Comparison of ENCODE assay signal across 9 cellular contexts in the genomic region with DNA sequence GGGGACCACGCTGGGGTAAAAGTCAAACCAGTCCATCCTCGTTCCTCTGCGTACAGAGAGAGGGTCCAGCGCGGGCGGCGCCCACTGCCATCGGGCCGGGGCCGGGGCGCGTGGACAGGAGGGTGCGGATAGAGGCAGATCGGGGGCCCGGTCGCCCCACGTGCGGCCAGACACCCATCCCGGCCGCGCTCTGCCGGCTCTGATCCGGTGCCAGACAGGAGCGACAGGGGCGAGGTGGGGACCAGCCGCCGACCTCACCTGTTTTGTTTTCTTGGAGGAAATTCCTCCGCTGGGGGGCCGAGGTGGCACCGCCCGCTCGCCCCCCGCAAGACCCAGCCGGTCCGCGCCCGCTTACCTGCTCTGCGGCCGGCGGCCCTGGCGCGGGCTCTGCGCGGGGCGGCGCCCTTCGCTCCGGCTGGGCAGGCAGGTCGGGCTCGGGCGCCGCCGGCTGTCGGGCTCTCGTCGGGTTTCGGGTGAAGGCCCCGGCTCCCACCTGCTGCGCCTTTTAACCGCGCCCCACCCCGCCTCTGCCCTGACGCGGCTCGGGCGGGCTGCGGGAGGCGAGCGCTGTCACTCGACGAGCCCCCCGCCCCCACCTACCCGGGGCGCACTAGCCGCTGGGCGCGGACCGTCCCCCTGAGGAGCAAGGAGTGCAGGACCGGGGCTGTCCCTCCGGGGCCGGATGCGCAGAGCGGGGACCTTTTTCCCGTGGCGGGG. TPM values are rescaled to one million over a fixed set of nuclear protein-coding genes. Genes with fewer than 3 reads are reported as not detected.
DNase-seq lines count a peak whose midpoint lies in the region; ATAC-seq lines count a peak whose summit lies in the region.
"Had no signal": no experiment of that assay in that cellular context is flagged by ENCODE, and none has a peak within 500 bp of the region (broad histone marks: within the 10 kb centered on the region; RNA-seq: fewer than 3 reads in every experiment).

TSS of gene GJB6 (minus strand) at position 481 of the 717 bp plus-strand sequence. CDS start 8,839 bp downstream, outside the sequence.

- peaks cover 37% of the 10 kb centered on the region for H3K27me3 ChIP-seq in iPS DF 6.9 (ENCODE audit: control insufficient read depth, insufficient read depth, low read length)

- H3K9me3 ChIP-seq in iPS DF 6.9 (ENCODE audit: control insufficient read depth, insufficient read depth, low read length): no peaks in the 10 kb centered on the region

- no peak within 1 kb of the TSS for H3K27ac Mint-ChIP-seq in activated T-helper 1 cell treated with anti-CD3 and anti-CD28 coated beads, Interleukin-12 subunit alpha, Interleukin-12 subunit beta, Interleukin-2, Interleukin-4 antibody, amounts not matched to agents 30 ng/mL and 10 ng/mL and 1 ng/mL, durations not matched to agents 14 hours and 24 hours and 36 hours

- H3K9me3 Mint-ChIP-seq in activated T-helper 1 cell treated with anti-CD3 and anti-CD28 coated beads, Interleukin-12 subunit alpha, Interleukin-12 subunit beta, Interleukin-2, Interleukin-4 antibody, amounts not matched to agents 30 ng/mL and 10 ng/mL and 1 ng/mL, durations not matched to agents 14 hours and 24 hours and 36 hours: no peaks in the 10 kb centered on the region

- H3K27me3 Mint-ChIP-seq in activated T-helper 1 cell treated with anti-CD3 and anti-CD28 coated beads, Interleukin-12 subunit alpha, Interleukin-12 subunit beta, Interleukin-2, Interleukin-4 antibody, amounts not matched to agents 30 ng/mL and 10 ng/mL and 1 ng/mL, durations not matched to agents 14 hours and 24 hours and 36 hours (ENCODE audit: insufficient read depth): peaks cover 46% of the 10 kb centered on the region

- peaks cover 5% of the 10 kb centered on the region for H3K36me3 Mint-ChIP-seq in activated T-helper 1 cell treated with anti-CD3 and anti-CD28 coated beads, Interleukin-12 subunit alpha, Interleukin-12 subunit beta, Interleukin-2, Interleukin-4 antibody, amounts not matched to agents 30 ng/mL and 10 ng/mL and 1 ng/mL, durations not matched to agents 14 hours and 24 hours and 36 hours (ENCODE audit: low read depth)

- no peak within 1 kb of the TSS for H3K27ac ChIP-seq in iPS DF 6.9 (ENCODE audit: low read length)

- H3K4me1 ChIP-seq in iPS DF 6.9 (ENCODE audit: control insufficient read depth, insufficient read depth, low read length): peaks cover 2% of the 10 kb centered on the region; the same call in 1 of the 2 replicates

- H3K4me3 ChIP-seq in iPS DF 6.9 (ENCODE audit: low read length): peak within 1 kb of the TSS; percentile 26; the same call in 1 of the 2 replicates

- no peaks in the 10 kb centered on the region for H3K36me3 ChIP-seq in iPS DF 6.9 (ENCODE audit: control insufficient read depth, insufficient read depth, low read length)

- peak; percentile 46 for DNase-seq in HT-29 (ENCODE audit: low spot score)
- DNase-seq in activated T-helper 1 cell treated with anti-CD3 and anti-CD28 coated beads, Interleukin-12 subunit alpha, Interleukin-12 subunit beta, Interleukin-2, Interleukin-4 antibody, amounts not matched to agents 30 ng/mL and 10 ng/mL and 1 ng/mL, durations not matched to agents 14 hours and 24 hours and 36 hours (ENCODE audit: low spot score): no peak
- DNase-seq in iPS DF 6.9 (ENCODE audit: low read depth, low spot score): no peak
- peak; percentile 35 to 54 for DNase-seq in stimulated activated CD4-positive, alpha-beta T cell treated with anti-CD3 and anti-CD28 coated beads, Interleukin-2, amount 100 ng/mL, for 24 hours

- intact Hi-C loops in activated T-helper 1 cell treated with anti-CD3 and anti-CD28 coated beads, Interleukin-12 subunit alpha, Interleukin-12 subunit beta, Interleukin-2, Interleukin-4 antibody, amounts not matched to agents 30 ng/mL and 10 ng/mL and 1 ng/mL, durations not matched to agents 14 hours and 24 hours and 36 hours (cut with micrococcal nuclease): no loop called here

- no CpG with 5 or more reads among the region's 85 CpGs for WGBS in iPS DF 6.9 (ENCODE audit: insufficient coverage, insufficient read length)

- ATAC-seq in HG03565 (IDR thresholded peaks at IDR 0.05; ENCODE audit: unreplicated experiment) (no peak), GM21423 (IDR thresholded peaks at IDR 0.05; ENCODE audit: unreplicated experiment) (no peak), GM21723 (IDR thresholded peaks at IDR 0.05; ENCODE audit: unreplicated experiment) (no peak), GM19395 (IDR thresholded peaks at IDR 0.05; ENCODE audit: unreplicated experiment) (no peak)

- H3K4me1 Mint-ChIP-seq in activated T-helper 1 cell treated with anti-CD3 and anti-CD28 coated beads, Interleukin-12 subunit alpha, Interleukin-12 subunit beta, Interleukin-2, Interleukin-4 antibody, amounts not matched to agents 30 ng/mL and 10 ng/mL and 1 ng/mL, durations not matched to agents 14 hours and 24 hours and 36 hours (ENCODE audit: low read depth): peaks cover 7% of the 10 kb centered on the region

- peak within 1 kb of the TSS; percentile 76 for H3K4me3 Mint-ChIP-seq in activated T-helper 1 cell treated with anti-CD3 and anti-CD28 coated beads, Interleukin-12 subunit alpha, Interleukin-12 subunit beta, Interleukin-2, Interleukin-4 antibody, amounts not matched to agents 30 ng/mL and 10 ng/mL and 1 ng/mL, durations not matched to agents 14 hours and 24 hours and 36 hours

RNA-seq across cellular contexts. Expression of gene GJB6, which starts in this region (rescaled TPM):
- total RNA-seq in HT-29 (2014; rRNA removed; shearing (Covaris generic)): 0.99 and 1.9 TPM in 2 replicates
- 0.76 and 0.99 TPM in 2 replicates for total RNA-seq in activated T-helper 1 cell treated with anti-CD3 and anti-CD28 coated beads, Interleukin-12 subunit alpha, Interleukin-12 subunit beta, Interleukin-2, Interleukin-4 antibody, amounts not matched to agents 30 ng/mL and 10 ng/mL and 1 ng/mL, durations not matched to agents 14 hours and 24 hours and 36 hours
- total RNA-seq: LHCN-M2 had no signal

Comparison
In these comparisons a context has a peak if more than half of its experiments do, and no peak if none do; other contexts are left out.
1. DNase-seq: peak in HT-29 (single experiment) and stimulated activated CD4-positive, alpha-beta T cell treated with anti-CD3 and anti-CD28 coated beads, Interleukin-2, amount 100 ng/mL, for 24 hours (2 of 2); none in activated T-helper 1 cell treated with anti-CD3 and anti-CD28 coated beads, Interleukin-12 subunit alpha, Interleukin-12 subunit beta, Interleukin-2, Interleukin-4 antibody, amounts not matched to agents 30 ng/mL and 10 ng/mL and 1 ng/mL, durations not matched to agents 14 hours and 24 hours and 36 hours (single experiment) and iPS DF 6.9 (single experiment).